8 cellular contexts compared by ENCODE assay signal in genomic region chr16:83781-84615, GRCh38. TPM values are rescaled to one million over a fixed set of nuclear protein-coding genes. Genes with fewer than 3 reads are reported as not detected.
DNase-seq lines count a peak whose midpoint lies in the region; ATAC-seq, FAIRE-seq and TF ChIP-seq lines count a peak whose summit lies in the region.
"Had no signal": no experiment of that assay in that cellular context is flagged by ENCODE, and none has a peak within 500 bp of the region (broad histone marks: within the 10 kb centered on the region; RNA-seq: fewer than 3 reads in every experiment).

No MANE protein-coding gene starts in this region.

- TF ChIP-seq POLR2A in erythroblast (IDR thresholded peaks at IDR 0.05; ENCODE audit: low read length) (peak; percentile 6), spleen (IDR thresholded peaks at IDR 0.05) (no peak)

- H3K4me3 ChIP-seq in HEK293 (ENCODE audit: low read depth, low read length) (no peak overlapping the region), spleen (no peak overlapping the region)

- H3K27me3 ChIP-seq in spleen (replicated peaks in 1 of 7) = no peaks in the 10 kb centered on the region

- H3K4me1 ChIP-seq in HEK293 (ENCODE audit: control insufficient read depth, insufficient read depth, low read length) = no peaks in the 10 kb centered on the region
- peaks cover 25 to 73% (median 47%) of the 10 kb centered on the region in 6 donors for H3K4me1 ChIP-seq in spleen

- 44 to 61% (median 56%) methylated on average over 16 to 21 of the region's 21 CpGs for WGBS in spleen, 5 donors

- CTCF ChIA-PET in HEK293 (lab: Yijun Ruan, JAX) = interaction anchor here (1.5 to 3.3 kb wide), 3 partner anchors 12 to 18 kb away, joined by 9 to 25 read pairs (median 17); no protein-coding TSS in a partner anchor

- intact Hi-C loops in spleen (cut with DNase I; ENCODE audit: low total_unique reads) = no loop called here

- POLR2A ChIA-PET in HEK293 (lab: Yijun Ruan, JAX) = interaction anchor here (1.0 to 1.5 kb wide), 2 partner anchors 12 to 13 kb away, joined by 3 read pairs; no protein-coding TSS in a partner anchor

- H3K27ac ChIP-seq in HEK293 (ENCODE audit: extremely low read depth, low read depth, low read length) (no peak overlapping the region), spleen (peak overlapping the region; percentile 66 to 86 (median 78))

- TF ChIP-seq CTCF in HEK293 (tag by site-specific recombination; IDR thresholded peaks at IDR 0.05) (peak; percentile 30; the same call in 1 of the 2 replicates), spleen (IDR thresholded peaks at IDR 0.05 in 8 of 11, conservative IDR thresholded peaks at IDR 0.05 in 3 of 11) (no peak)

- DNase-seq in RCC 7860 (ENCODE audit: low spot score) = peak; percentile 53
- no peak for DNase-seq in erythroblast (lab: John Stamatoyannopoulos, UW)
- no peak for DNase-seq in spleen
- DNase-seq in stimulated activated CD4-positive, alpha-beta T cell treated with anti-CD3 and anti-CD28 coated beads, Interleukin-4, amount 100 ng/mL, for 24 hours = no peak

- H3K36me3 ChIP-seq in HEK293 (ENCODE audit: control insufficient read depth in 2 of 2, insufficient read depth in 1 of 2, low read length in 2 of 2) = peaks cover 0 to 74% of the 10 kb centered on the region in 2 experiments; a peak in 2 of 3 replicates
- peaks cover 0 to 92% (median 37%) of the 10 kb centered on the region in 6 donors for H3K36me3 ChIP-seq in spleen

- H3K9me3 ChIP-seq in HEK293 (ENCODE audit: control insufficient read depth, insufficient read depth, low read depth, low read length) = no peaks in the 10 kb centered on the region
- H3K9me3 ChIP-seq in spleen = no peaks in the 10 kb centered on the region

- FAIRE-seq in RCC 7860 (lab: Jason Lieb, UNC) = no peak
- FAIRE-seq: endometrium had no signal

- no peak for ATAC-seq in HG02798 (IDR thresholded peaks at IDR 0.05; ENCODE audit: poor library complexity, unreplicated experiment)
- ATAC-seq in GM19351 (IDR thresholded peaks at IDR 0.05; ENCODE audit: unreplicated experiment) = no peak

TF ChIP-seq in HEK293, 187 proteins besides CTCF, POLR2A, EP300 and RAD21:
- TF ChIP-seq ZNF324 (tag by site-specific recombination; IDR thresholded peaks at IDR 0.05) (no peak), ZNF223 (tag by site-specific recombination; IDR thresholded peaks at IDR 0.05) (no peak), ZNF629 (tag by site-specific recombination; IDR thresholded peaks at IDR 0.05) (no peak), ZNF155 (tag by site-specific recombination; IDR thresholded peaks at IDR 0.05) (no peak), ZNF394 (tag by site-specific recombination; IDR thresholded peaks at IDR 0.05; ENCODE audit: borderline replicate concordance) (no peak), ZNF16 (tag by site-specific recombination; IDR thresholded peaks at IDR 0.05; ENCODE audit: low read depth) (no peak), ZNF791 (tag by site-specific recombination; IDR thresholded peaks at IDR 0.05) (no peak), GLIS1 (tag by site-specific recombination; IDR thresholded peaks at IDR 0.05) (no peak), ZNF621 (tag by site-specific recombination; IDR thresholded peaks at IDR 0.05) (no peak), ZNF658 (tag by site-specific recombination; IDR thresholded peaks at IDR 0.05) (no peak), ZFHX2 (tag by site-specific recombination; conservative IDR thresholded peaks at IDR 0.05) (peak; percentile 46), TRIM28 (IDR thresholded peaks at IDR 0.05; ENCODE audit: borderline replicate concordance, low read length) (no peak), EGR2 (tag by site-specific recombination; IDR thresholded peaks at IDR 0.05; ENCODE audit: low read depth) (peak; percentile 65; the same call in 1 of the 2 replicates), ZNF211 (tag by site-specific recombination; IDR thresholded peaks at IDR 0.05; ENCODE audit: low read depth) (no peak), ZNF48 (tag by site-specific recombination; IDR thresholded peaks at IDR 0.05) (no peak), ZNF133 (tag by site-specific recombination; IDR thresholded peaks at IDR 0.05) (no peak), ZNF654 (tag by site-specific recombination; IDR thresholded peaks at IDR 0.05; ENCODE audit: low read depth) (no peak), ZNF600 (tag by site-specific recombination; IDR thresholded peaks at IDR 0.05) (peak; percentile 31; the same call in 1 of the 2 replicates), SCRT1 (tag by site-specific recombination; IDR thresholded peaks at IDR 0.05; ENCODE audit: borderline replicate concordance) (no peak), ZIC2 (tag by site-specific recombination; IDR thresholded peaks at IDR 0.05) (peak; percentile 21; the same call in 1 of the 2 replicates), KLF1 (tag by site-specific recombination; IDR thresholded peaks at IDR 0.05) (no peak), ZNF354C (tag by site-specific recombination; IDR thresholded peaks at IDR 0.05; ENCODE audit: borderline replicate concordance, low read depth) (no peak), ZNF473 (tag by site-specific recombination; IDR thresholded peaks at IDR 0.05) (no peak), ZBTB20 (tag by site-specific recombination; IDR thresholded peaks at IDR 0.05) (no peak)
- TF ChIP-seq, protein P1, sequence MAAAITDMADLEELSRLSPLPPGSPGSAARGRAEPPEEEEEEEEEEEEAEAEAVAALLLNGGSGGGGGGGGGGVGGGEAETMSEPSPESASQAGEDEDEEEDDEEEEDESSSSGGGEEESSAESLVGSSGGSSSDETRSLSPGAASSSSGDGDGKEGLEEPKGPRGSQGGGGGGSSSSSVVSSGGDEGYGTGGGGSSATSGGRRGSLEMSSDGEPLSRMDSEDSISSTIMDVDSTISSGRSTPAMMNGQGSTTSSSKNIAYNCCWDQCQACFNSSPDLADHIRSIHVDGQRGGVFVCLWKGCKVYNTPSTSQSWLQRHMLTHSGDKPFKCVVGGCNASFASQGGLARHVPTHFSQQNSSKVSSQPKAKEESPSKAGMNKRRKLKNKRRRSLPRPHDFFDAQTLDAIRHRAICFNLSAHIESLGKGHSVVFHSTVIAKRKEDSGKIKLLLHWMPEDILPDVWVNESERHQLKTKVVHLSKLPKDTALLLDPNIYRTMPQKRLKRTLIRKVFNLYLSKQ (tag by site-specific recombination; IDR thresholded peaks at IDR 0.05; ENCODE audit: borderline replicate concordance) = no peak
- TF ChIP-seq, protein P2, sequence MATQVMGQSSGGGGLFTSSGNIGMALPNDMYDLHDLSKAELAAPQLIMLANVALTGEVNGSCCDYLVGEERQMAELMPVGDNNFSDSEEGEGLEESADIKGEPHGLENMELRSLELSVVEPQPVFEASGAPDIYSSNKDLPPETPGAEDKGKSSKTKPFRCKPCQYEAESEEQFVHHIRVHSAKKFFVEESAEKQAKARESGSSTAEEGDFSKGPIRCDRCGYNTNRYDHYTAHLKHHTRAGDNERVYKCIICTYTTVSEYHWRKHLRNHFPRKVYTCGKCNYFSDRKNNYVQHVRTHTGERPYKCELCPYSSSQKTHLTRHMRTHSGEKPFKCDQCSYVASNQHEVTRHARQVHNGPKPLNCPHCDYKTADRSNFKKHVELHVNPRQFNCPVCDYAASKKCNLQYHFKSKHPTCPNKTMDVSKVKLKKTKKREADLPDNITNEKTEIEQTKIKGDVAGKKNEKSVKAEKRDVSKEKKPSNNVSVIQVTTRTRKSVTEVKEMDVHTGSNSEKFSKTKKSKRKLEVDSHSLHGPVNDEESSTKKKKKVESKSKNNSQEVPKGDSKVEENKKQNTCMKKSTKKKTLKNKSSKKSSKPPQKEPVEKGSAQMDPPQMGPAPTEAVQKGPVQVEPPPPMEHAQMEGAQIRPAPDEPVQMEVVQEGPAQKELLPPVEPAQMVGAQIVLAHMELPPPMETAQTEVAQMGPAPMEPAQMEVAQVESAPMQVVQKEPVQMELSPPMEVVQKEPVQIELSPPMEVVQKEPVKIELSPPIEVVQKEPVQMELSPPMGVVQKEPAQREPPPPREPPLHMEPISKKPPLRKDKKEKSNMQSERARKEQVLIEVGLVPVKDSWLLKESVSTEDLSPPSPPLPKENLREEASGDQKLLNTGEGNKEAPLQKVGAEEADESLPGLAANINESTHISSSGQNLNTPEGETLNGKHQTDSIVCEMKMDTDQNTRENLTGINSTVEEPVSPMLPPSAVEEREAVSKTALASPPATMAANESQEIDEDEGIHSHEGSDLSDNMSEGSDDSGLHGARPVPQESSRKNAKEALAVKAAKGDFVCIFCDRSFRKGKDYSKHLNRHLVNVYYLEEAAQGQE (tag by site-specific recombination; IDR thresholded peaks at IDR 0.05) = no peak
- TF ChIP-seq, protein P3, sequence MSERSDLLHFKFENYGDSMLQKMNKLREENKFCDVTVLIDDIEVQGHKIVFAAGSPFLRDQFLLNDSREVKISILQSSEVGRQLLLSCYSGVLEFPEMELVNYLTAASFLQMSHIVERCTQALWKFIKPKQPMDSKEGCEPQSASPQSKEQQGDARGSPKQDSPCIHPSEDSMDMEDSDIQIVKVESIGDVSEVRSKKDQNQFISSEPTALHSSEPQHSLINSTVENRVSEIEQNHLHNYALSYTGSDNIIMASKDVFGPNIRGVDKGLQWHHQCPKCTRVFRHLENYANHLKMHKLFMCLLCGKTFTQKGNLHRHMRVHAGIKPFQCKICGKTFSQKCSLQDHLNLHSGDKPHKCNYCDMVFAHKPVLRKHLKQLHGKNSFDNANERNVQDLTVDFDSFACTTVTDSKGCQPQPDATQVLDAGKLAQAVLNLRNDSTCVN (tag by site-specific recombination; optimal IDR thresholded peaks at IDR 0.05) = no peak

RNA-seq across cellular contexts. Expression of gene MPG, which starts 6.0 kb away (rescaled TPM):
- 10 to 100 TPM; 34.8 to 82.4 (median 50.0) TPM for total RNA-seq in spleen
- polyA plus RNA-seq in spleen = 100 to 1,000 TPM; 115 to 122 (median 121) TPM

RNA-seq across cellular contexts. Expression of gene RHBDF1, which starts 11.6 kb away (rescaled TPM):
- 10 to 100 TPM in 4 of 7 donors, 1 to 10 TPM in 3; 6.5 to 23.0 (median 14.9) TPM for total RNA-seq in spleen
- 10 to 100 TPM in 1 of 3 donors, 1 to 10 TPM in 2; 7.0 to 11.4 (median 9.2) TPM for polyA plus RNA-seq in spleen

RNA-seq across cellular contexts. Expression of gene SNRNP25, which starts 30.4 kb away (rescaled TPM):
- 10 to 100 TPM; 13.6 to 25.1 (median 17.2) TPM for total RNA-seq in spleen
- 10 to 100 TPM; 39.8 to 48.1 (median 46.6) TPM for polyA plus RNA-seq in spleen

RNA-seq across cellular contexts. Expression of gene POLR3K, which starts 30.6 kb away (rescaled TPM):
- total RNA-seq in spleen = 10 to 100 TPM in 4 of 7 donors, 1 to 10 TPM in 3; 5.2 to 17.9 (median 13.2) TPM
- polyA plus RNA-seq in spleen = 10 to 100 TPM; 13.1 to 24.1 (median 21.2) TPM

RNA-seq across cellular contexts. Expression of gene NPRL3, which starts 54.5 kb away (rescaled TPM):
- 10 to 100 TPM; 22.7 to 38.7 (median 31.7) TPM for total RNA-seq in spleen
- polyA plus RNA-seq in spleen = 10 to 100 TPM in 2 of 3 donors, 1 to 10 TPM in 1; 8.7 to 22.4 (median 12.5) TPM
